8 cellular contexts compared by ENCODE assay signal in the genomic region with DNA sequence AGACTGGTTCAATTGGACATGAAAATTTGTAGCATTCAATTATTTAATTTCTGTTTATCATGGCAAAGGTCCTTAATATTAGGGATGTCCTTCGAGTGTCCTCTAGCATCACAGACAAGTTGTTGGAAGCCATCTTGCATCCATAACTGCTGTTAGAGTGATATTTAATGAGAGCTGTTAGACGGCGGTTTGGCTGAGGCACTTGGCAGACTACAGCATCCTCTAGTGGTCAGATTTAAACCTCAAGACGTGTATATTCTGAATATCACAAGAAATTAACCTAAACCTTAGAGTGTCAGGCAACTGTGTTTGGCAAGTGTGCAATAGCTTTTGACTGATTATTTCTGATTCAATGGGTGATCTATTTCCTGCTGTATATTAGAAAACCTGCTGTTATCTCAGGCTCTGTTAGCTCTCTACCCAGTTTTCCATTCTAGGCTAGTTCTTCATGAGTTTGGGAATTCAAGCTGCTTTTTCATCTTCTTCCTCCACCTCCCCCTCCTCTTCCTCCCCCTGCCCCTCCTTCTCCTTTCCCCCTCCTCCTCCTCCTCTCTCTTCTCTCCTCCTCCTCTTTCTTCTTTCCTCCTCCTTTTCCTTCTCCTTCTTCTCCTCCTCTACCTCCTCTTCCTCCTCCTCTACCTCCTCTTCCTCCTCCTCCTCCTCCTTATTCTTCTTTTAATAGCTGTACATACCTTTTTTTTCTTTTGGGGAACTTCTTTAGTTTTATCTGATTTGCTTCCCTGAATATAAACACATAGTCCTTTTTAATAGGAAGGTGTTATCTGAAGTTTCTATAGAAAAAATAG. TPM values are rescaled to one million over a fixed set of nuclear protein-coding genes. Genes with fewer than 3 reads are reported as not detected.
A peak's percentile ranks its signal among the peaks of the same experiment; 100 is the strongest.
DNase-seq lines count a peak whose midpoint lies in the region; ATAC-seq and TF ChIP-seq lines count a peak whose summit lies in the region.

No MANE protein-coding gene starts in this region.

- no peaks in the 10 kb centered on the region for H3K27me3 Mint-ChIP-seq in activated CD8-positive, alpha-beta T cell treated with anti-CD3 and anti-CD28 coated beads for 36 hours

- H3K27me3 ChIP-seq in neutrophil, result no peaks in the 10 kb centered on the region

- intact Hi-C loops in activated CD8-positive, alpha-beta T cell treated with anti-CD3 and anti-CD28 coated beads for 36 hours (cut with micrococcal nuclease), result loop anchor here (1.0 kb wide), 1 partner anchor 195 kb away; no protein-coding TSS in a partner anchor

- no peak overlapping the region for H3K4me3 Mint-ChIP-seq in activated CD8-positive, alpha-beta T cell treated with anti-CD3 and anti-CD28 coated beads for 36 hours

- CTCF ChIA-PET in activated CD8-positive, alpha-beta T cell treated with anti-CD3 and anti-CD28 coated beads for 36 hours (lab: Charles Lee), result interaction anchor here (0.6 to 2.7 kb wide), 53 partner anchors 10 to 861 kb away, joined by 3 to 85 read pairs (median 4); a partner anchor contains a TSS

- H3K4me1 ChIP-seq in neutrophil (ENCODE audit: control insufficient read depth in 1 of 2, insufficient read depth in 1 of 2, low read depth in 1 of 2, low read length in 1 of 2), result no peaks in the 10 kb centered on the region

- no peaks in the 10 kb centered on the region for H3K4me1 Mint-ChIP-seq in activated CD8-positive, alpha-beta T cell treated with anti-CD3 and anti-CD28 coated beads for 36 hours (ENCODE audit: low read depth)

- H3K9me3 ChIP-seq in neutrophil, result no peaks in the 10 kb centered on the region

- H3K9me3 Mint-ChIP-seq in activated CD8-positive, alpha-beta T cell treated with anti-CD3 and anti-CD28 coated beads for 36 hours, result no peaks in the 10 kb centered on the region

- peak; percentile 41 for DNase-seq in DMS79 (lab: John Stamatoyannopoulos, UW)
- peak; percentile 77 for DNase-seq in NCI-H510A treated with DMSO at 0.1 percent for 48 hours (lab: John Stamatoyannopoulos, UW)
- DNase-seq in activated CD8-positive, alpha-beta T cell treated with anti-CD3 and anti-CD28 coated beads for 36 hours, result peak; percentile 63
- DNase-seq in foreskin fibroblast, result peak; percentile 2 to 27
- no peak for DNase-seq in HuH-7.5 (ENCODE audit: low spot score)

- ATAC-seq in GM19455 (IDR thresholded peaks at IDR 0.05; ENCODE audit: unreplicated experiment), result peak; percentile 77
- peak; percentile 92 for ATAC-seq in HG03442 (IDR thresholded peaks at IDR 0.05; ENCODE audit: unreplicated experiment)
- peak; percentile 94 for ATAC-seq in activated CD8-positive, alpha-beta T cell treated with anti-CD3 and anti-CD28 coated beads for 36 hours

- H3K27ac ChIP-seq in neutrophil, result no peak overlapping the region

- POLR2A ChIA-PET in activated CD8-positive, alpha-beta T cell treated with anti-CD3 and anti-CD28 coated beads for 36 hours (lab: Charles Lee), result interaction anchor here (0.6 to 1.0 kb wide), 2 partner anchors 195 to 1534 kb away, joined by 3 to 4 read pairs; no protein-coding TSS in a partner anchor

- H3K4me3 ChIP-seq in foreskin fibroblast (ENCODE audit: low read depth in 1 of 2, low read length in 2 of 2) (no peak overlapping the region), neutrophil (ENCODE audit: low read depth in 1 of 2, low read length in 1 of 2) (no peak overlapping the region)

- H3K36me3 ChIP-seq in neutrophil, result no peaks in the 10 kb centered on the region

- no peaks in the 10 kb centered on the region for H3K36me3 Mint-ChIP-seq in activated CD8-positive, alpha-beta T cell treated with anti-CD3 and anti-CD28 coated beads for 36 hours (ENCODE audit: low read depth)

- TF ChIP-seq CTCF in activated CD8-positive, alpha-beta T cell treated with anti-CD3 and anti-CD28 coated beads for 36 hours (IDR thresholded peaks at IDR 0.05), result peak; percentile 81
- TF ChIP-seq CTCF in foreskin fibroblast (IDR thresholded peaks at IDR 0.05; ENCODE audit: low read depth, low read length) (peak; percentile 79), neutrophil (IDR thresholded peaks at IDR 0.05) (peak; percentile 65)

- no peak overlapping the region for H3K27ac Mint-ChIP-seq in activated CD8-positive, alpha-beta T cell treated with anti-CD3 and anti-CD28 coated beads for 36 hours

RNA-seq across cellular contexts. Expression of a gene that starts 8.6 kb away (rescaled TPM):
- not detected for total RNA-seq in activated CD8-positive, alpha-beta T cell treated with anti-CD3 and anti-CD28 coated beads for 36 hours

RNA-seq across cellular contexts. Expression of a gene that starts 40.4 kb away (rescaled TPM):
- 1 to 10 TPM; 2.6 to 3.2 TPM for total RNA-seq in activated CD8-positive, alpha-beta T cell treated with anti-CD3 and anti-CD28 coated beads for 36 hours

RNA-seq across cellular contexts. Expression of a gene that starts 55.6 kb away (rescaled TPM):
- not detected for total RNA-seq in activated CD8-positive, alpha-beta T cell treated with anti-CD3 and anti-CD28 coated beads for 36 hours
